8 cellular contexts compared by ENCODE assay signal in genomic region chr9:115593587-115594091, GRCh38.
DNase-seq lines count a peak whose midpoint lies in the region; ATAC-seq and TF ChIP-seq lines count a peak whose summit lies in the region.

No MANE protein-coding gene starts in this region.

- TF ChIP-seq CTCF in DND-41 (IDR thresholded peaks at IDR 0.05; ENCODE audit: borderline replicate concordance, extremely low read depth, low read length, poor library complexity, severe bottlenecking) = peak; percentile 78
- TF ChIP-seq CTCF in colonic mucosa (IDR thresholded peaks at IDR 0.05) = peak; percentile 49

- no peaks in the 10 kb centered on the region for H3K36me3 ChIP-seq in DND-41 (ENCODE audit: insufficient read depth, low read length)
- no peaks in the 10 kb centered on the region for H3K36me3 ChIP-seq in HAP-1 (replicated peaks)
- no peaks in the 10 kb centered on the region for H3K36me3 ChIP-seq in colonic mucosa
- no peaks in the 10 kb centered on the region for H3K36me3 ChIP-seq in CD8-positive, alpha-beta memory T cell (ENCODE audit: insufficient read depth, low read length)

- H3K36me3 Mint-ChIP-seq in T-helper 2 cell treated with Interferon-gamma antibody and Interleukin-4, amounts not matched to agents 5 μg/mL and 100 μg/mL, for 36 hours (ENCODE audit: low read depth) = no peaks in the 10 kb centered on the region
- no peaks in the 10 kb centered on the region for H3K36me3 Mint-ChIP-seq in CD8-positive, alpha-beta memory T cell

- no peaks in the 10 kb centered on the region for H3K4me1 Mint-ChIP-seq in T-helper 2 cell treated with Interferon-gamma antibody and Interleukin-4, amounts not matched to agents 5 μg/mL and 100 μg/mL, for 36 hours (ENCODE audit: low read depth)
- no peaks in the 10 kb centered on the region for H3K4me1 Mint-ChIP-seq in CD8-positive, alpha-beta memory T cell

- H3K9me3 ChIP-seq in DND-41 (ENCODE audit: insufficient read depth, low read length, severe bottlenecking) (no peaks in the 10 kb centered on the region), HAP-1 (no peaks in the 10 kb centered on the region), colonic mucosa (no peaks in the 10 kb centered on the region)
- no peaks in the 10 kb centered on the region for H3K9me3 ChIP-seq in CD8-positive, alpha-beta memory T cell (ENCODE audit: low read length)

- POLR2A ChIA-PET in CD8-positive, alpha-beta memory T cell (lab: Charles Lee) = no interaction called here

- peaks cover 8% of the 10 kb centered on the region for H3K27me3 Mint-ChIP-seq in T-helper 2 cell treated with Interferon-gamma antibody and Interleukin-4, amounts not matched to agents 5 μg/mL and 100 μg/mL, for 36 hours (ENCODE audit: low read depth)
- peaks cover 13 to 43% of the 10 kb centered on the region in 2 donors for H3K27me3 Mint-ChIP-seq in CD8-positive, alpha-beta memory T cell

- peaks cover 4% of the 10 kb centered on the region for H3K27me3 ChIP-seq in DND-41 (ENCODE audit: insufficient read depth, low read length, poor library complexity)
- H3K27me3 ChIP-seq in HAP-1 (ENCODE audit: low read depth) = no peaks in the 10 kb centered on the region
- no peaks in the 10 kb centered on the region for H3K27me3 ChIP-seq in colonic mucosa
- no peaks in the 10 kb centered on the region for H3K27me3 ChIP-seq in CD8-positive, alpha-beta memory T cell (ENCODE audit: insufficient read depth, low read length, poor library complexity, severe bottlenecking)

- ATAC-seq in DND-41 (ENCODE audit: insufficient read depth, low read depth) (peak; percentile 55; the same call in 1 of the 3 replicates), HG03135 (IDR thresholded peaks at IDR 0.05; ENCODE audit: unreplicated experiment) (no peak)

- H3K27ac Mint-ChIP-seq in T-helper 2 cell treated with Interferon-gamma antibody and Interleukin-4, amounts not matched to agents 5 μg/mL and 100 μg/mL, for 36 hours = no peak overlapping the region
- H3K27ac Mint-ChIP-seq in CD8-positive, alpha-beta memory T cell = no peak overlapping the region

- no peaks in the 10 kb centered on the region for H3K9me3 Mint-ChIP-seq in T-helper 2 cell treated with Interferon-gamma antibody and Interleukin-4, amounts not matched to agents 5 μg/mL and 100 μg/mL, for 36 hours
- H3K9me3 Mint-ChIP-seq in CD8-positive, alpha-beta memory T cell = no peaks in the 10 kb centered on the region

- H3K4me3 ChIP-seq in DND-41 (ENCODE audit: low read depth in 1 of 2, low read length in 2 of 2) = no peak overlapping the region
- H3K4me3 ChIP-seq in HAP-1 = no peak overlapping the region
- H3K4me3 ChIP-seq in colonic mucosa = no peak overlapping the region
- no peak overlapping the region for H3K4me3 ChIP-seq in CD8-positive, alpha-beta memory T cell (ENCODE audit: low read length)

- H3K27ac ChIP-seq in DND-41 (ENCODE audit: low read length) = no peak overlapping the region
- H3K27ac ChIP-seq in colonic mucosa = no peak overlapping the region
- H3K27ac ChIP-seq in CD8-positive, alpha-beta memory T cell (ENCODE audit: low read depth, low read length) = no peak overlapping the region

- CTCF ChIA-PET in CD8-positive, alpha-beta memory T cell (lab: Charles Lee) = interaction anchor here (1.8 kb wide), 1 partner anchor 10 kb away, joined by 5 read pairs; no protein-coding TSS in a partner anchor

- in situ Hi-C loops in HAP-1 (cut with MboI; ENCODE audit: low sequenced_read_pairs) = loop anchor here (10.0 to 25.0 kb wide), 3 partner anchors 569 to 1061 kb away; partner anchors contain the start of gene PAPPA

- intact Hi-C loops in colonic mucosa (cut with DNase I) = loop anchor here (5.0 to 10.0 kb wide), 3 partner anchors 979 to 1271 kb away; no protein-coding TSS in a partner anchor

- no peak overlapping the region for H2AFZ ChIP-seq in DND-41 (ENCODE audit: low read depth, low read length)

- H3K4me2 ChIP-seq in DND-41 (ENCODE audit: insufficient read depth, low read length) = no peak overlapping the region

- H3K9ac ChIP-seq in DND-41 (ENCODE audit: low read depth, low read length) = no peak overlapping the region
- H3K9ac ChIP-seq in colonic mucosa (ENCODE audit: low read depth in 2 of 2, low read length in 2 of 2) = no peak overlapping the region

- no peak overlapping the region for H3K4me3 Mint-ChIP-seq in T-helper 2 cell treated with Interferon-gamma antibody and Interleukin-4, amounts not matched to agents 5 μg/mL and 100 μg/mL, for 36 hours
- no peak overlapping the region for H3K4me3 Mint-ChIP-seq in CD8-positive, alpha-beta memory T cell

- H3K4me1 ChIP-seq in DND-41 (ENCODE audit: insufficient read depth, low read length) = no peaks in the 10 kb centered on the region
- H3K4me1 ChIP-seq in HAP-1 = no peaks in the 10 kb centered on the region
- no peaks in the 10 kb centered on the region for H3K4me1 ChIP-seq in colonic mucosa
- H3K4me1 ChIP-seq in CD8-positive, alpha-beta memory T cell (ENCODE audit: insufficient read depth, low read length) = no peaks in the 10 kb centered on the region

- H3K79me2 ChIP-seq in DND-41 (ENCODE audit: insufficient read depth, low read length) = no peaks in the 10 kb centered on the region

- H4K20me1 ChIP-seq in DND-41 (ENCODE audit: insufficient read depth, low read length) = no peaks in the 10 kb centered on the region

- DNase-seq in DND-41 = peak; percentile 5
- peak; percentile 3 to 12 for DNase-seq in HAP-1 (ENCODE audit: low spot score in 2 of 2)
- peak; percentile 53 for DNase-seq in NCI-H774 (lab: John Stamatoyannopoulos, UW)
- DNase-seq in colonic mucosa = no peak
- peak; percentile 64 for DNase-seq in midbrain (lab: John Stamatoyannopoulos, UW)
- DNase-seq in T-helper 2 cell treated with Interferon-gamma antibody and Interleukin-4, amounts not matched to agents 5 μg/mL and 100 μg/mL, for 36 hours (ENCODE audit: low spot score) = no peak
- DNase-seq in CD8-positive, alpha-beta memory T cell = no peak

Comparison
In these comparisons a context has a peak if more than half of its experiments do, and no peak if none do; other contexts are left out.
1. DNase-seq: peak in DND-41 (single experiment), HAP-1 (2 of 2), NCI-H774 (single experiment) and midbrain (single experiment); none in colonic mucosa (single experiment), T-helper 2 cell treated with Interferon-gamma antibody and Interleukin-4, amounts not matched to agents 5 μg/mL and 100 μg/mL, for 36 hours (single experiment) and CD8-positive, alpha-beta memory T cell (0 of 5).